8 cellular contexts compared by ENCODE assay signal in genomic region chr6:158008894-158009891, GRCh38.
DNase-seq lines count a peak whose midpoint lies in the region; ATAC-seq lines count a peak whose summit lies in the region.

No MANE protein-coding gene starts in this region.

- no peaks in the 10 kb centered on the region for H3K27me3 Mint-ChIP-seq in stimulated activated memory B cell treated with anti-CD40 and anti-IgM and Interleukin-4, amounts not matched to agents 10 μg/mL and 1 μg/mL and 100 μg/mL, for 72 hours

- no peaks in the 10 kb centered on the region for H3K9me3 Mint-ChIP-seq in stimulated activated memory B cell treated with anti-CD40 and anti-IgM and Interleukin-4, amounts not matched to agents 10 μg/mL and 1 μg/mL and 100 μg/mL, for 72 hours

- H3K27ac Mint-ChIP-seq in stimulated activated memory B cell treated with anti-CD40 and anti-IgM and Interleukin-4, amounts not matched to agents 10 μg/mL and 1 μg/mL and 100 μg/mL, for 72 hours, result peak overlapping the region; percentile 66

- H3K4me1 Mint-ChIP-seq in stimulated activated memory B cell treated with anti-CD40 and anti-IgM and Interleukin-4, amounts not matched to agents 10 μg/mL and 1 μg/mL and 100 μg/mL, for 72 hours, result peaks cover 75% of the 10 kb centered on the region

- H3K36me3 Mint-ChIP-seq in stimulated activated memory B cell treated with anti-CD40 and anti-IgM and Interleukin-4, amounts not matched to agents 10 μg/mL and 1 μg/mL and 100 μg/mL, for 72 hours, result peaks cover 41% of the 10 kb centered on the region

- DNase-seq in DMS79 treated with DMSO at 0.1 percent for 48 hours (lab: John Stamatoyannopoulos, UW), result peak; percentile 72
- DNase-seq in NCI-H774 (lab: John Stamatoyannopoulos, UW), result peak; percentile 84
- DNase-seq in anterior cingulate cortex (lab: John Stamatoyannopoulos, UW), result peak in 50 of 58 donors; percentile 28 to 96 (median 65)
- DNase-seq in iris pigment epithelial cell (ENCODE audit: low read depth), result peak; percentile 51
- DNase-seq in NK-92 treated with Interleukin-12 subunit alpha and Interleukin-12 subunit beta, amount 100 ng/mL, for 24 hours (lab: John Stamatoyannopoulos, UW), result no peak

- H3K4me3 Mint-ChIP-seq in stimulated activated memory B cell treated with anti-CD40 and anti-IgM and Interleukin-4, amounts not matched to agents 10 μg/mL and 1 μg/mL and 100 μg/mL, for 72 hours, result no peak overlapping the region

- peak; percentile 37 for ATAC-seq in stimulated activated memory B cell treated with anti-CD40 and anti-IgM and Interleukin-4, amounts not matched to agents 10 μg/mL and 1 μg/mL and 100 μg/mL, for 72 hours
- ATAC-seq in GM18511 (IDR thresholded peaks at IDR 0.05; ENCODE audit: unreplicated experiment), result no peak
- no peak for ATAC-seq in GM18867 (IDR thresholded peaks at IDR 0.05; ENCODE audit: unreplicated experiment)
